In genomic region chr16:50814541-50814940, GRCh38 we compare ENCODE assay signal across 22 cellular contexts.
A peak's percentile ranks its signal among the peaks of the same experiment; 100 is the strongest.
DNase-seq lines count a peak whose midpoint lies in the region; ATAC-seq and TF ChIP-seq lines count a peak whose summit lies in the region.
"Had no signal": no experiment of that assay in that cellular context is flagged by ENCODE, and none has a peak within 500 bp of the region (broad histone marks: within the 10 kb centered on the region; RNA-seq: fewer than 3 reads in every experiment).

No MANE protein-coding gene starts in this region.

- H3K27me3 Mint-ChIP-seq in activated CD8-positive, alpha-beta T cell treated with anti-CD3 and anti-CD28 coated beads, Interleukin-2, amount 10 ng/mL, durations not matched to agents 7 days and 5 days (ENCODE audit: low read depth) = no peaks in the 10 kb centered on the region
- H3K27me3 Mint-ChIP-seq in osteocyte (ENCODE audit: unreplicated experiment) = peaks cover 12% of the 10 kb centered on the region
- peaks cover 7% of the 10 kb centered on the region for H3K27me3 Mint-ChIP-seq in GM23338 (ENCODE audit: insufficient read depth, low read depth, poor library complexity)

- H3K9me2 ChIP-seq in GM23338 (ENCODE audit: insufficient read depth) = 0 out of 2 replicates have a peak, but pooled peaks cover 2% of the 10 kb centered on the region

- H3K4me1 ChIP-seq in GM23338 (ENCODE audit: insufficient read depth) (no peaks in the 10 kb centered on the region), vagina (no peaks in the 10 kb centered on the region)
- H3K4me1 ChIP-seq: Caco-2 had no signal

- no peaks in the 10 kb centered on the region for H3F3A ChIP-seq in GM23338 (replicated peaks; ENCODE audit: low read depth)

- H4K20me1 ChIP-seq in GM23338 (replicated peaks; ENCODE audit: insufficient read depth) = no peaks in the 10 kb centered on the region

- H3K27me3 ChIP-seq in GM23338 (ENCODE audit: insufficient read depth) (no peaks in the 10 kb centered on the region), vagina (no peaks in the 10 kb centered on the region)

- H3K4me2 ChIP-seq in GM23338 = no peak overlapping the region

- H3K79me2 ChIP-seq in GM23338 (replicated peaks; ENCODE audit: insufficient read depth) = no peaks in the 10 kb centered on the region

- H3K27ac Mint-ChIP-seq in activated CD8-positive, alpha-beta T cell treated with anti-CD3 and anti-CD28 coated beads, Interleukin-2, amount 10 ng/mL, durations not matched to agents 7 days and 5 days = no peak overlapping the region
- no peak overlapping the region for H3K27ac Mint-ChIP-seq in osteocyte (ENCODE audit: unreplicated experiment)
- H3K27ac Mint-ChIP-seq in GM23338 = no peak overlapping the region
- H3K27ac Mint-ChIP-seq: CD8-positive, alpha-beta T cell had no signal

- H3K27ac ChIP-seq in GM23338 (ENCODE audit: low read depth) (no peak overlapping the region), vagina (no peak overlapping the region)

- TF ChIP-seq CTCF in osteocyte (IDR thresholded peaks at IDR 0.05) (no peak), GM23338 (conservative IDR thresholded peaks at IDR 0.05; ENCODE audit: low read depth in 2 of 2) (no peak), vagina (IDR thresholded peaks at IDR 0.05) (no peak)

- H3K4me3 ChIP-seq in GM23338 (no peak overlapping the region), vagina (no peak overlapping the region)

- DNase-seq in NCI-H1105 treated with DMSO at 0.1 percent for 48 hours (lab: John Stamatoyannopoulos, UW) (peak; percentile 49), NCI-H69 (lab: John Stamatoyannopoulos, UW) (peak; percentile 10), osteocyte (ENCODE audit: extremely low spot score, unreplicated experiment) (peak; percentile 66), NOMO-1 treated with DMSO at 0.1 percent for 48 hours (lab: John Stamatoyannopoulos, UW; ENCODE audit: unreplicated experiment) (no peak), GM23338 (ENCODE audit: low spot score) (no peak), NCI-H345 (lab: John Stamatoyannopoulos, UW) (no peak), vagina (ENCODE audit: extremely low spot score in 2 of 2) (no peak)
- DNase-seq in activated CD8-positive, alpha-beta T cell treated with anti-CD3 and anti-CD28 coated beads, Interleukin-2, amount 10 ng/mL, durations not matched to agents 7 days and 5 days = peak; percentile 4
- DNase-seq: C1 segment of cervical spinal cord, Caco-2, DND-41, H7, Karpas-422, NCI-H1092, NCI-H1694, NCI-H2081, NCI-H446 treated with DMSO at 0.1 percent for 48 hours, NCI-H526, PC-3, Right ventricle myocardium superior, T-helper 1 cell had no signal

- no peak for TF ChIP-seq POLR2A in vagina (IDR thresholded peaks at IDR 0.05)

- POLR2A ChIA-PET in activated CD8-positive, alpha-beta T cell treated with anti-CD3 and anti-CD28 coated beads, Interleukin-2, amount 10 ng/mL, durations not matched to agents 7 days and 5 days (lab: Charles Lee) = no interaction called here

- no peaks in the 10 kb centered on the region for H3K36me3 ChIP-seq in GM23338 (ENCODE audit: insufficient read depth)
- no peaks in the 10 kb centered on the region for H3K36me3 ChIP-seq in vagina

- no peak for ATAC-seq in activated CD8-positive, alpha-beta T cell treated with anti-CD3 and anti-CD28 coated beads, Interleukin-2, amount 10 ng/mL, durations not matched to agents 7 days and 5 days
- ATAC-seq in GM23338 = no peak
- ATAC-seq: CD8-positive, alpha-beta T cell; PC-3 had no signal

- no peaks in the 10 kb centered on the region for H3K9me3 Mint-ChIP-seq in activated CD8-positive, alpha-beta T cell treated with anti-CD3 and anti-CD28 coated beads, Interleukin-2, amount 10 ng/mL, durations not matched to agents 7 days and 5 days (ENCODE audit: insufficient read depth)
- H3K9me3 Mint-ChIP-seq in osteocyte (ENCODE audit: unreplicated experiment) = no peaks in the 10 kb centered on the region
- no peaks in the 10 kb centered on the region for H3K9me3 Mint-ChIP-seq in GM23338
- H3K9me3 Mint-ChIP-seq: CD8-positive, alpha-beta T cell had no signal

- H2AFZ ChIP-seq in GM23338 = no peak overlapping the region

- CTCF ChIA-PET in activated CD8-positive, alpha-beta T cell treated with anti-CD3 and anti-CD28 coated beads, Interleukin-2, amount 10 ng/mL, durations not matched to agents 7 days and 5 days (lab: Charles Lee) = interaction anchor here (2.0 kb wide), 1 partner anchor 8 kb away, joined by 16 read pairs; no protein-coding TSS in a partner anchor

- intact Hi-C loops in vagina (cut with DNase I) = no loop called here

- no peaks in the 10 kb centered on the region for H3K4me1 Mint-ChIP-seq in activated CD8-positive, alpha-beta T cell treated with anti-CD3 and anti-CD28 coated beads, Interleukin-2, amount 10 ng/mL, durations not matched to agents 7 days and 5 days (ENCODE audit: low read depth)
- H3K4me1 Mint-ChIP-seq in osteocyte (ENCODE audit: unreplicated experiment) (no peaks in the 10 kb centered on the region), GM23338 (peaks cover 3% of the 10 kb centered on the region; the same call in 2 of the 3 replicates)

- no peaks in the 10 kb centered on the region for H3K36me3 Mint-ChIP-seq in activated CD8-positive, alpha-beta T cell treated with anti-CD3 and anti-CD28 coated beads, Interleukin-2, amount 10 ng/mL, durations not matched to agents 7 days and 5 days (ENCODE audit: low read depth)
- no peaks in the 10 kb centered on the region for H3K36me3 Mint-ChIP-seq in osteocyte (ENCODE audit: unreplicated experiment)
- no peaks in the 10 kb centered on the region for H3K36me3 Mint-ChIP-seq in GM23338 (ENCODE audit: low read depth)
- H3K36me3 Mint-ChIP-seq: CD8-positive, alpha-beta T cell had no signal

- H3K4me3 Mint-ChIP-seq in activated CD8-positive, alpha-beta T cell treated with anti-CD3 and anti-CD28 coated beads, Interleukin-2, amount 10 ng/mL, durations not matched to agents 7 days and 5 days = no peak overlapping the region
- H3K4me3 Mint-ChIP-seq in osteocyte (ENCODE audit: unreplicated experiment) (no peak overlapping the region), GM23338 (no peak overlapping the region)
- H3K4me3 Mint-ChIP-seq: CD8-positive, alpha-beta T cell had no signal

- no peaks in the 10 kb centered on the region for H3K9me3 ChIP-seq in vagina
- H3K9me3 ChIP-seq: Caco-2 had no signal

TF ChIP-seq in GM23338, 12 proteins besides CTCF, POLR2A, EP300 and RAD21 (continues in another document):
- TF ChIP-seq NANOG (IDR thresholded peaks at IDR 0.05; ENCODE audit: borderline replicate concordance) = no peak
- TF ChIP-seq ZNF331 (CRISPR knock-in tag; IDR thresholded peaks at IDR 0.05; ENCODE audit: low read depth) = no peak
- no peak for TF ChIP-seq EZH2phosphoT487 (IDR thresholded peaks at IDR 0.05; ENCODE audit: unreplicated experiment)
- TF ChIP-seq ETS1 (IDR thresholded peaks at IDR 0.05) = no peak
- TF ChIP-seq STAT1 (IDR thresholded peaks at IDR 0.05; ENCODE audit: unreplicated experiment) = no peak
- TF ChIP-seq POLR2AphosphoS5 (IDR thresholded peaks at IDR 0.05; ENCODE audit: low read depth) = no peak
- TF ChIP-seq CREB1 (CRISPR knock-in tag; IDR thresholded peaks at IDR 0.05; ENCODE audit: low read depth) = no peak
- no peak for TF ChIP-seq REST (IDR thresholded peaks at IDR 0.05; ENCODE audit: unreplicated experiment)
- TF ChIP-seq EZH2 (IDR thresholded peaks at IDR 0.05; ENCODE audit: low read depth, unreplicated experiment) = no peak
- no peak for TF ChIP-seq ZNF114 (CRISPR knock-in tag; IDR thresholded peaks at IDR 0.05)
- no peak for TF ChIP-seq JUNB (IDR thresholded peaks at IDR 0.05; ENCODE audit: unreplicated experiment)

Comparison
In these comparisons a context has a peak if more than half of its experiments do, and no peak if none do; other contexts are left out.
1. DNase-seq: peak in NCI-H1105 treated with DMSO at 0.1 percent for 48 hours (single experiment), NCI-H69 (single experiment), activated CD8-positive, alpha-beta T cell treated with anti-CD3 and anti-CD28 coated beads, Interleukin-2, amount 10 ng/mL, durations not matched to agents 7 days and 5 days (single experiment) and osteocyte (single experiment); none in NOMO-1 treated with DMSO at 0.1 percent for 48 hours (single experiment), GM23338 (single experiment), NCI-H345 (single experiment) and vagina (0 of 2).